ENCODE assay signal across 10 cellular contexts in the genomic region with DNA sequence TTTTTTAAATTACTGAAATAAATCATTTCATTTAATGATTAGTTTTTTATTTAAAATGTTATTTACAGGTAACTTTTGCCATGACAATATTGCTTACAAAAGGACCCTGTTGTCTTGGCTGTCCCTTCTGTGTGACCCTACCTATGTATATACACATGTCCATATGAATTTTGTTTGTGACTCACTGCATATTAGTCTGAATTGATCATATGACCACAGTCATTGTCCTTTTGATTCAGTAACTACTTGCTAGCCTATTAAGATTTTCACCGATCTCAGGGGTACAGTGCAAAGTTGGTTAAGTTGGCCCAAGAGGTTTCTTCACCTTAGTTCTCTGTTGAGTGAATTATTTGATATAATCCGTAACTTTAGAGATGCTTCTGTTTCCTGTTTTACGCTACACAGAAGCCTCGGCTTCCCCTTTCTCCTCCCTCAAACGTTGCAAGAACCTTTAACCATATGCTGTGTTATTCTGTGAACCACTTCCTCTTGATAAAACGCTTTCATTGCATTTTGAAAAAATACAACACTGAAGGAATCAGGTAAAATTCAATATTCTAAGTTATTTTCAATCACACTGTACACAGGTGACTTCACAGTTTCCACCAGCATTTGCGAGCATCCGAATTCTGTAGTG. TPM values are rescaled to one million over a fixed set of nuclear protein-coding genes. Genes with fewer than 3 reads are reported as not detected.
DNase-seq lines count a peak whose midpoint lies in the region; ATAC-seq, FAIRE-seq and TF ChIP-seq lines count a peak whose summit lies in the region.
"Had no signal": no experiment of that assay in that cellular context is flagged by ENCODE, and none has a peak within 500 bp of the region (broad histone marks: within the 10 kb centered on the region; RNA-seq: fewer than 3 reads in every experiment).

No MANE protein-coding gene starts in this region.

- H3K4me1 Mint-ChIP-seq in memory B cell (peaks cover 55% of the 10 kb centered on the region), GM23338 (no peaks in the 10 kb centered on the region)

- peak overlapping the region; percentile 86 for H3K27ac Mint-ChIP-seq in memory B cell
- no peak overlapping the region for H3K27ac Mint-ChIP-seq in GM23338

- DNase-seq in GM18507 (ENCODE audit: extremely low spot score, insufficient read length, low read depth): no peak
- peak; percentile 81 for DNase-seq in NOMO-1 treated with dmso at 0.1 percent for 144 hours (lab: John Stamatoyannopoulos, UW; ENCODE audit: unreplicated experiment)
- DNase-seq in memory B cell (ENCODE audit: low spot score in 2 of 2): peak; percentile 27 to 56
- DNase-seq in T1000 (lab: John Stamatoyannopoulos, UW): no peak
- no peak for DNase-seq in GM23338 (ENCODE audit: low spot score)
- DNase-seq in kidney tubule cell (ENCODE audit: low spot score): no peak
- no peak for DNase-seq in NCI-H2029 treated with DMSO at 0.1 percent for 48 hours (lab: John Stamatoyannopoulos, UW)
- DNase-seq: brain microvascular endothelial cell, kidney glomerular epithelial cell had no signal

- H3K36me3 Mint-ChIP-seq in memory B cell (peaks cover 10% of the 10 kb centered on the region), GM23338 (ENCODE audit: low read depth) (no peaks in the 10 kb centered on the region)

- H3K36me3 ChIP-seq in GM23338 (ENCODE audit: insufficient read depth): no peaks in the 10 kb centered on the region
- H3K36me3 ChIP-seq: brain microvascular endothelial cell had no signal

- no peaks in the 10 kb centered on the region for H3F3A ChIP-seq in GM23338 (replicated peaks; ENCODE audit: low read depth)

- H3K4me3 Mint-ChIP-seq in memory B cell (peak overlapping the region; percentile 67), GM23338 (no peak overlapping the region)

- H3K4me2 ChIP-seq in GM23338: no peak overlapping the region

- FAIRE-seq in GM18507 (lab: Jason Lieb, UNC): peak; percentile 90

- H4K20me1 ChIP-seq in GM23338 (replicated peaks; ENCODE audit: insufficient read depth): no peaks in the 10 kb centered on the region

- H3K9me2 ChIP-seq in GM23338 (ENCODE audit: insufficient read depth): no peaks in the 10 kb centered on the region

- H3K79me2 ChIP-seq in GM23338 (replicated peaks; ENCODE audit: insufficient read depth): no peaks in the 10 kb centered on the region

- H3K9me3 Mint-ChIP-seq in memory B cell (no peaks in the 10 kb centered on the region), GM23338 (no peaks in the 10 kb centered on the region; the same call in 2 of the 3 replicates)

- H3K27me3 ChIP-seq in GM23338 (ENCODE audit: insufficient read depth): no peaks in the 10 kb centered on the region
- H3K27me3 ChIP-seq: brain microvascular endothelial cell had no signal

- no peak overlapping the region for H3K4me3 ChIP-seq in GM23338

- no peaks in the 10 kb centered on the region for H3K4me1 ChIP-seq in GM23338 (ENCODE audit: insufficient read depth)

- H3K27me3 Mint-ChIP-seq in memory B cell (no peaks in the 10 kb centered on the region), GM23338 (ENCODE audit: insufficient read depth, low read depth, poor library complexity) (no peaks in the 10 kb centered on the region)

- no peak overlapping the region for H3K27ac ChIP-seq in GM23338 (ENCODE audit: low read depth)
- H3K27ac ChIP-seq: brain microvascular endothelial cell had no signal

- no peak for TF ChIP-seq CTCF in GM23338 (conservative IDR thresholded peaks at IDR 0.05; ENCODE audit: low read depth in 2 of 2)

- H2AFZ ChIP-seq in GM23338: no peak overlapping the region

- ATAC-seq in HG02588 (IDR thresholded peaks at IDR 0.05; ENCODE audit: unreplicated experiment) (peak; percentile 38), memory B cell (ENCODE audit: low read depth) (peak; percentile 86), GM23338 (no peak)

TF ChIP-seq in GM23338, 12 proteins besides CTCF, POLR2A, EP300 and RAD21 (continues in another document):
- no peak for TF ChIP-seq CREB1 (CRISPR knock-in tag; IDR thresholded peaks at IDR 0.05; ENCODE audit: low read depth)
- TF ChIP-seq, protein P1, sequence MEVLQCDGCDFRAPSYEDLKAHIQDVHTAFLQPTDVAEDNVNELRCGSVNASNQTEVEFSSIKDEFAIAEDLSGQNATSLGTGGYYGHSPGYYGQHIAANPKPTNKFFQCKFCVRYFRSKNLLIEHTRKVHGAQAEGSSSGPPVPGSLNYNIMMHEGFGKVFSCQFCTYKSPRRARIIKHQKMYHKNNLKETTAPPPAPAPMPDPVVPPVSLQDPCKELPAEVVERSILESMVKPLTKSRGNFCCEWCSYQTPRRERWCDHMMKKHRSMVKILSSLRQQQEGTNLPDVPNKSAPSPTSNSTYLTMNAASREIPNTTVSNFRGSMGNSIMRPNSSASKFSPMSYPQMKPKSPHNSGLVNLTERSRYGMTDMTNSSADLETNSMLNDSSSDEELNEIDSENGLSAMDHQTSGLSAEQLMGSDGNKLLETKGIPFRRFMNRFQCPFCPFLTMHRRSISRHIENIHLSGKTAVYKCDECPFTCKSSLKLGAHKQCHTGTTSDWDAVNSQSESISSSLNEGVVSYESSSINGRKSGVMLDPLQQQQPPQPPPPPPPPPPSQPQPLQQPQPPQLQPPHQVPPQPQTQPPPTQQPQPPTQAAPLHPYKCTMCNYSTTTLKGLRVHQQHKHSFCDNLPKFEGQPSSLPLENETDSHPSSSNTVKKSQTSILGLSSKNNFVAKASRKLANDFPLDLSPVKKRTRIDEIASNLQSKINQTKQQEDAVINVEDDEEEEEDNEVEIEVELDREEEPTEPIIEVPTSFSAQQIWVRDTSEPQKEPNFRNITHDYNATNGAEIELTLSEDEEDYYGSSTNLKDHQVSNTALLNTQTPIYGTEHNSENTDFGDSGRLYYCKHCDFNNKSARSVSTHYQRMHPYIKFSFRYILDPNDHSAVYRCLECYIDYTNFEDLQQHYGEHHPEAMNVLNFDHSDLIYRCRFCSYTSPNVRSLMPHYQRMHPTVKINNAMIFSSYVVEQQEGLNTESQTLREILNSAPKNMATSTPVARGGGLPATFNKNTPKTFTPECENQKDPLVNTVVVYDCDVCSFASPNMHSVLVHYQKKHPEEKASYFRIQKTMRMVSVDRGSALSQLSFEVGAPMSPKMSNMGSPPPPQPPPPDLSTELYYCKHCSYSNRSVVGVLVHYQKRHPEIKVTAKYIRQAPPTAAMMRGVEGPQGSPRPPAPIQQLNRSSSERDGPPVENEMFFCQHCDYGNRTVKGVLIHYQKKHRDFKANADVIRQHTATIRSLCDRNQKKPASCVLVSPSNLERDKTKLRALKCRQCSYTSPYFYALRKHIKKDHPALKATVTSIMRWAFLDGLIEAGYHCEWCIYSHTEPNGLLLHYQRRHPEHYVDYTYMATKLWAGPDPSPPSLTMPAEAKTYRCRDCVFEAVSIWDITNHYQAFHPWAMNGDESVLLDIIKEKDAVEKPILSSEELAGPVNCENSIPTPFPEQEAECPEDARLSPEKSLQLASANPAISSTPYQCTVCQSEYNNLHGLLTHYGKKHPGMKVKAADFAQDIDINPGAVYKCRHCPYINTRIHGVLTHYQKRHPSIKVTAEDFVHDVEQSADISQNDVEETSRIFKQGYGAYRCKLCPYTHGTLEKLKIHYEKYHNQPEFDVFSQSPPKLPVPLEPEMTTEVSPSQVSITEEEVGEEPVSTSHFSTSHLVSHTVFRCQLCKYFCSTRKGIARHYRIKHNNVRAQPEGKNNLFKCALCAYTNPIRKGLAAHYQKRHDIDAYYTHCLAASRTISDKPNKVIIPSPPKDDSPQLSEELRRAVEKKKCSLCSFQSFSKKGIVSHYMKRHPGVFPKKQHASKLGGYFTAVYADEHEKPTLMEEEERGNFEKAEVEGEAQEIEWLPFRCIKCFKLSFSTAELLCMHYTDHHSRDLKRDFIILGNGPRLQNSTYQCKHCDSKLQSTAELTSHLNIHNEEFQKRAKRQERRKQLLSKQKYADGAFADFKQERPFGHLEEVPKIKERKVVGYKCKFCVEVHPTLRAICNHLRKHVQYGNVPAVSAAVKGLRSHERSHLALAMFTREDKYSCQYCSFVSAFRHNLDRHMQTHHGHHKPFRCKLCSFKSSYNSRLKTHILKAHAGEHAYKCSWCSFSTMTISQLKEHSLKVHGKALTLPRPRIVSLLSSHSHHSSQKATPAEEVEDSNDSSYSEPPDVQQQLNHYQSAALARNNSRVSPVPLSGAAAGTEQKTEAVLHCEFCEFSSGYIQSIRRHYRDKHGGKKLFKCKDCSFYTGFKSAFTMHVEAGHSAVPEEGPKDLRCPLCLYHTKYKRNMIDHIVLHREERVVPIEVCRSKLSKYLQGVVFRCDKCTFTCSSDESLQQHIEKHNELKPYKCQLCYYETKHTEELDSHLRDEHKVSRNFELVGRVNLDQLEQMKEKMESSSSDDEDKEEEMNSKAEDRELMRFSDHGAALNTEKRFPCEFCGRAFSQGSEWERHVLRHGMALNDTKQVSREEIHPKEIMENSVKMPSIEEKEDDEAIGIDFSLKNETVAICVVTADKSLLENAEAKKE (CRISPR knock-in tag; IDR thresholded peaks at IDR 0.05): no peak
- no peak for TF ChIP-seq POLR2AphosphoS5 (IDR thresholded peaks at IDR 0.05; ENCODE audit: low read depth)
- no peak for TF ChIP-seq NANOG (IDR thresholded peaks at IDR 0.05; ENCODE audit: borderline replicate concordance)
- no peak for TF ChIP-seq ZNF331 (CRISPR knock-in tag; IDR thresholded peaks at IDR 0.05; ENCODE audit: low read depth)
- TF ChIP-seq STAT1 (IDR thresholded peaks at IDR 0.05; ENCODE audit: unreplicated experiment): no peak

RNA-seq across cellular contexts. Expression of a gene that starts 43.9 kb away (rescaled TPM):
- 0.14 TPM in 1 of 2 replicates, not detected in the other for total RNA-seq in GM23338 (2014; rRNA removed; shearing (Covaris generic))
- polyA plus RNA-seq in GM23338 (2016; fragmentation: Nextera tagmentation; extraction: Ambion mirVana): 0.07 and 0.16 TPM in 2 replicates

Comparison
In these comparisons a context has a peak if more than half of its experiments do, and no peak if none do; other contexts are left out.
1. DNase-seq: peak in NOMO-1 treated with dmso at 0.1 percent for 144 hours (single experiment) and memory B cell (2 of 2); none in GM18507 (single experiment), T1000 (single experiment), GM23338 (single experiment), kidney tubule cell (single experiment) and NCI-H2029 treated with DMSO at 0.1 percent for 48 hours (single experiment).